ENCODE assay signal across 28 cellular contexts in the genomic region with DNA sequence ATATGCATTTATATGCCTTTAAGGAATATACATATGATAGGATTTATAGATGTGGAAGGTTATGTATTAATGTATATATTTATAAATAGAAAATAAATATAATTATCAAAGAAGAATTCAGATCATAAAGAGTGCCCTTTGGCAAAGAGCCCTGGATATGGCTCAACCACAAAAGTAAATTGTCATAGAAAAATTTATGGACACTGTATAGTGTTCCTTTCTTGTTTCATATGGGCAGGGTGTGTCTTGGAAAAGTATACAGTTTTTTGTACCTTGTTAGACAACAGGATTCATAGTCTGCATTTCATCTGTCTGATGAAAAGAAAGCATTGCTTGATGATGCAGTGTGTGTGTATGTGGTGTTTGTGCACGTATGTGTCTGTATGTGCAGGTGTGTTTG. TPM values are rescaled to one million over a fixed set of nuclear protein-coding genes. Genes with fewer than 3 reads are reported as not detected.
A peak's percentile ranks its signal among the peaks of the same experiment; 100 is the strongest.
DNase-seq lines count a peak whose midpoint lies in the region; ATAC-seq, FAIRE-seq and TF ChIP-seq lines count a peak whose summit lies in the region.
"Had no signal": no experiment of that assay in that cellular context is flagged by ENCODE, and none has a peak within 500 bp of the region (broad histone marks: within the 10 kb centered on the region; RNA-seq: fewer than 3 reads in every experiment).

No MANE protein-coding gene starts in this region.

- FAIRE-seq in A549 (lab: Jason Lieb, UNC) (no peak), frontal cortex (lab: Jason Lieb, UNC) (no peak)
- FAIRE-seq: A204.1, D721Med, GM12892, GM19239 had no signal

- ATAC-seq in A549, result no peak
- ATAC-seq in left colon, result peak; percentile 90
- ATAC-seq: GM23338 had no signal

- no peaks in the 10 kb centered on the region for H3K36me3 ChIP-seq in colonic mucosa
- no peaks in the 10 kb centered on the region for H3K36me3 ChIP-seq in suprapubic skin
- H3K36me3 ChIP-seq in HAP-1 (replicated peaks), result no peaks in the 10 kb centered on the region
- H3K36me3 ChIP-seq: BE2C; BLaER1 treated with 17β-estradiol and CSF1 and Interleukin-3, amounts not matched to agents 10 nM and 100 nM had no signal

- H3K9ac ChIP-seq in colonic mucosa (ENCODE audit: low read depth in 2 of 2, low read length in 2 of 2), result no peak overlapping the region
- H3K9ac ChIP-seq: BLaER1 treated with 17β-estradiol and CSF1 and Interleukin-3, amounts not matched to agents 10 nM and 100 nM had no signal

- TF ChIP-seq POLR2A in A549 (IDR thresholded peaks at IDR 0.05; ENCODE audit: low read length), result no peak
- no peak for TF ChIP-seq POLR2A in suprapubic skin (IDR thresholded peaks at IDR 0.05)

- H3K9me3 ChIP-seq in A549, result peaks cover 35% of the 10 kb centered on the region; the same call in 2 of the 3 replicates
- H3K9me3 ChIP-seq in colonic mucosa, result no peaks in the 10 kb centered on the region
- H3K9me3 ChIP-seq in suprapubic skin, result no peaks in the 10 kb centered on the region
- H3K9me3 ChIP-seq in HAP-1, result no peaks in the 10 kb centered on the region
- H3K9me3 ChIP-seq: BE2C; BLaER1 treated with 17β-estradiol and CSF1 and Interleukin-3, amounts not matched to agents 10 nM and 100 nM had no signal

- H3K36me3 Mint-ChIP-seq in T-helper 2 cell treated with Interferon-gamma antibody and Interleukin-4, amounts not matched to agents 5 μg/mL and 100 μg/mL, for 36 hours (ENCODE audit: low read depth), result no peaks in the 10 kb centered on the region
- H3K36me3 Mint-ChIP-seq: CD14-positive monocyte; CD8-positive, alpha-beta memory T cell had no signal

- CTCF ChIA-PET in A549 (lab: Yijun Ruan, JAX), result no interaction called here

- no peak for TF ChIP-seq RAD21 in A549 (conservative IDR thresholded peaks at IDR 0.05 in 1 of 2, IDR thresholded peaks at IDR 0.05 in 1 of 2)

- H3K4me2 ChIP-seq in A549, result no peak overlapping the region
- H3K4me2 ChIP-seq: BLaER1 treated with 17β-estradiol and CSF1 and Interleukin-3, amounts not matched to agents 10 nM and 100 nM; GM23338 had no signal

- H3K4me1 Mint-ChIP-seq in T-helper 2 cell treated with Interferon-gamma antibody and Interleukin-4, amounts not matched to agents 5 μg/mL and 100 μg/mL, for 36 hours (ENCODE audit: low read depth), result no peaks in the 10 kb centered on the region
- H3K4me1 Mint-ChIP-seq: CD8-positive, alpha-beta memory T cell had no signal

- H3K4me3 Mint-ChIP-seq in T-helper 2 cell treated with Interferon-gamma antibody and Interleukin-4, amounts not matched to agents 5 μg/mL and 100 μg/mL, for 36 hours, result no peak overlapping the region
- H3K4me3 Mint-ChIP-seq: CD14-positive monocyte; CD4-positive, alpha-beta T cell; CD8-positive, alpha-beta memory T cell; GM23338; H9; HFFc6 had no signal

- no peak for TF ChIP-seq EP300 in A549 (IDR thresholded peaks at IDR 0.05)
- no peak for TF ChIP-seq EP300 in suprapubic skin (IDR thresholded peaks at IDR 0.05)

- in situ Hi-C loops in HAP-1 (cut with MboI; ENCODE audit: low sequenced_read_pairs), result no loop called here

- H3K27ac ChIP-seq in A549 (peak overlapping the region; percentile 32 to 38; a peak in 4 of 6 replicates), colonic mucosa (no peak overlapping the region), suprapubic skin (no peak overlapping the region)
- H3K27ac ChIP-seq: 22Rv1; BLaER1 treated with 17β-estradiol and CSF1 and Interleukin-3, amounts not matched to agents 10 nM and 100 nM had no signal

- TF ChIP-seq CTCF in A549 (IDR thresholded peaks at IDR 0.05) (no peak), colonic mucosa (IDR thresholded peaks at IDR 0.05) (no peak), suprapubic skin (IDR thresholded peaks at IDR 0.05) (no peak)

- H3K9me3 Mint-ChIP-seq in T-helper 2 cell treated with Interferon-gamma antibody and Interleukin-4, amounts not matched to agents 5 μg/mL and 100 μg/mL, for 36 hours, result no peaks in the 10 kb centered on the region
- H3K9me3 Mint-ChIP-seq: CD4-positive, alpha-beta T cell; CD8-positive, alpha-beta memory T cell; GM23338; H9 had no signal

- H3K27me3 Mint-ChIP-seq in T-helper 2 cell treated with Interferon-gamma antibody and Interleukin-4, amounts not matched to agents 5 μg/mL and 100 μg/mL, for 36 hours (ENCODE audit: low read depth), result peaks cover 20% of the 10 kb centered on the region

- intact Hi-C loops in colonic mucosa (cut with DNase I), result no loop called here
- intact Hi-C loops in left colon (cut with DNase I, micrococcal nuclease), result no loop called here

- DNase-seq in A549 (ENCODE audit: low read depth in 1 of 2, low spot score in 1 of 2) (no peak), LoVo (ENCODE audit: low spot score) (peak; percentile 67), colonic mucosa (peak; percentile 53), left colon (no peak), suprapubic skin (ENCODE audit: low spot score in 2 of 2) (no peak), frontal cortex (ENCODE audit: low spot score in 2 of 2) (no peak), HAP-1 (ENCODE audit: low spot score in 2 of 2) (no peak)
- DNase-seq in T-helper 2 cell treated with Interferon-gamma antibody and Interleukin-4, amounts not matched to agents 5 μg/mL and 100 μg/mL, for 36 hours (ENCODE audit: low spot score), result no peak
- DNase-seq: ACHN; AML-193; BE2C; CD4-positive, alpha-beta T cell; CD8-positive, alpha-beta memory T cell; DMS 273 treated with DMSO at 0.1 percent for 48 hours; DMS79; EL; GF-D8; H9; HFFc6 had no signal

- peaks cover 19% of the 10 kb centered on the region for H3K4me1 ChIP-seq in A549
- H3K4me1 ChIP-seq in colonic mucosa, result no peaks in the 10 kb centered on the region
- H3K4me1 ChIP-seq in suprapubic skin, result no peaks in the 10 kb centered on the region
- no peaks in the 10 kb centered on the region for H3K4me1 ChIP-seq in HAP-1
- H3K4me1 ChIP-seq: BE2C had no signal

- POLR2A ChIA-PET in A549 (lab: Yijun Ruan, JAX), result no interaction called here

- 79% methylated on average over 1 of the region's 1 CpG for WGBS in A549 (ENCODE audit: missing lambda C conversion rate)
- 82% methylated on average over 1 of the region's 1 CpG for WGBS in suprapubic skin

- H3K27me3 ChIP-seq in colonic mucosa, result no peaks in the 10 kb centered on the region
- H3K27me3 ChIP-seq in suprapubic skin, result peaks cover 2% of the 10 kb centered on the region
- H3K27me3 ChIP-seq in HAP-1 (ENCODE audit: low read depth), result no peaks in the 10 kb centered on the region
- H3K27me3 ChIP-seq: BE2C; BLaER1 treated with 17β-estradiol and CSF1 and Interleukin-3, amounts not matched to agents 10 nM and 100 nM had no signal

- H3K27ac Mint-ChIP-seq in T-helper 2 cell treated with Interferon-gamma antibody and Interleukin-4, amounts not matched to agents 5 μg/mL and 100 μg/mL, for 36 hours, result no peak overlapping the region
- H3K27ac Mint-ChIP-seq: CD14-positive monocyte; CD4-positive, alpha-beta T cell; CD8-positive, alpha-beta memory T cell; GM23338; H9; HFFc6 had no signal

- H3K4me3 ChIP-seq in A549 (no peak overlapping the region), colonic mucosa (no peak overlapping the region), suprapubic skin (no peak overlapping the region), HAP-1 (no peak overlapping the region)
- H3K4me3 ChIP-seq: BLaER1 treated with 17β-estradiol and CSF1 and Interleukin-3, amounts not matched to agents 10 nM and 100 nM; GM23338 had no signal

RNA-seq across cellular contexts. Expression of a gene that starts 2.9 kb away (rescaled TPM):
- polyA plus RNA-seq in A549 (2011; rRNA removed) (8.9 and 10.0 TPM in 2 replicates), A549 (2017; fragmentation: RNase III; extraction: RNeasy Plus Mini Kit Qiagen cat#74134 plus additional on column Dnase treatment) (6.9 to 9.8 TPM (median 9.3 TPM) in 3 replicates)
- 0.93 and 1.1 TPM in 2 replicates for polyA plus RNA-seq in A549 (2012; cell fraction: cytosol; rRNA removed)
- 1.2 and 2.3 TPM in 2 replicates for polyA plus RNA-seq in A549 (2012; cell fraction: nucleus; rRNA removed)
- 3.8 and 5.9 TPM in 2 replicates for polyA minus RNA-seq in A549 (2011; rRNA and poly(A)+ RNA removed)
- total RNA-seq in colonic mucosa (1 to 10 TPM; 3.1 TPM), left colon (1 to 10 TPM; 5.6 to 6.8 TPM), suprapubic skin (1 to 10 TPM; 1.3 to 8.0 (median 2.2) TPM), frontal cortex (not detected)
- total RNA-seq: CD4-positive, alpha-beta T cell; CD8-positive, alpha-beta memory T cell; GM23338; H4; H9; HFFc6 had no signal
- polyA plus RNA-seq: CD14-positive monocyte; CD8-positive, alpha-beta memory T cell; GM23338 had no signal

RNA-seq across cellular contexts. Expression of a gene that starts 8.1 kb away (rescaled TPM):
- polyA plus RNA-seq in A549 (2011; rRNA removed), result 3.5 and 5.5 TPM in 2 replicates
- 0.63 and 0.67 TPM in 2 replicates for polyA plus RNA-seq in A549 (2012; cell fraction: cytosol; rRNA removed)
- 1.3 and 2.8 TPM in 2 replicates for polyA plus RNA-seq in A549 (2012; cell fraction: nucleus; rRNA removed)
- 2.0 to 2.9 TPM (median 2.5 TPM) in 3 replicates for polyA plus RNA-seq in A549 (2017; fragmentation: RNase III; extraction: RNeasy Plus Mini Kit Qiagen cat#74134 plus additional on column Dnase treatment)
- polyA minus RNA-seq in A549 (2011; rRNA and poly(A)+ RNA removed), result 4.1 and 4.9 TPM in 2 replicates
- total RNA-seq in colonic mucosa, result 1 to 10 TPM; 4.4 to 5.5 TPM
- total RNA-seq in left colon, result 10 to 100 TPM in 1 of 2 donors, 1 to 10 TPM in 1; 6.4 to 10.2 TPM
- 10 to 100 TPM in 3 of 4 donors, 1 to 10 TPM in 1; 7.4 to 26.3 (median 19.5) TPM for total RNA-seq in suprapubic skin
- not detected for total RNA-seq in frontal cortex
- total RNA-seq: CD4-positive, alpha-beta T cell; CD8-positive, alpha-beta memory T cell; GM23338; H9; HFFc6 had no signal
- polyA plus RNA-seq: CD14-positive monocyte; CD8-positive, alpha-beta memory T cell; GM23338 had no signal

RNA-seq across cellular contexts. Expression of a gene that starts 12.9 kb away (rescaled TPM):
- polyA plus RNA-seq in A549 (2011; rRNA removed), result 10.6 and 11.0 TPM in 2 replicates
- 2.7 and 2.8 TPM in 2 replicates for polyA plus RNA-seq in A549 (2012; cell fraction: cytosol; rRNA removed)
- polyA plus RNA-seq in A549 (2012; cell fraction: nucleus; rRNA removed), result 3.6 and 5.4 TPM in 2 replicates
- polyA plus RNA-seq in A549 (2017; fragmentation: RNase III; extraction: RNeasy Plus Mini Kit Qiagen cat#74134 plus additional on column Dnase treatment), result 10.3 to 13.1 TPM (median 11.8 TPM) in 3 replicates
- 4.4 and 5.9 TPM in 2 replicates for polyA minus RNA-seq in A549 (2011; rRNA and poly(A)+ RNA removed)
- total RNA-seq in colonic mucosa, result 1 to 10 TPM; 2.0 to 2.3 TPM
- total RNA-seq in left colon, result 1 to 10 TPM; 4.1 to 5.2 TPM
- not detected for total RNA-seq in suprapubic skin
- total RNA-seq in frontal cortex, result not detected
- total RNA-seq: CD4-positive, alpha-beta T cell; CD8-positive, alpha-beta memory T cell; GM23338; H9; HFFc6 had no signal
- polyA plus RNA-seq: CD14-positive monocyte; CD8-positive, alpha-beta memory T cell; GM23338 had no signal

RNA-seq across cellular contexts. Expression of a gene that starts 28.1 kb away (rescaled TPM):
- 0.05 TPM in 1 of 2 replicates, not detected in the other for polyA plus RNA-seq in A549 (2011; rRNA removed)
- polyA plus RNA-seq in A549 (2012; cell fraction: cytosol; rRNA removed), result 0.03 and 0.04 TPM in 2 replicates
- polyA plus RNA-seq in A549 (2012; cell fraction: nucleus; rRNA removed), result 0.02 TPM in 1 of 2 replicates, not detected in the other
- polyA plus RNA-seq in A549 (2017; fragmentation: RNase III; extraction: RNeasy Plus Mini Kit Qiagen cat#74134 plus additional on column Dnase treatment), result 0.12 TPM in 1 of 3 replicates, not detected in the others
- polyA minus RNA-seq in A549 (2011; rRNA and poly(A)+ RNA removed), result 1.1 and 1.2 TPM in 2 replicates
- 1 to 10 TPM; 1.1 to 2.4 TPM for total RNA-seq in colonic mucosa
- total RNA-seq in left colon, result 1 to 10 TPM; 2.1 to 3.7 TPM
- 1 to 10 TPM in 2 of 4 donors, under 1 TPM in 2; 0.56 to 3.2 (median 1.2) TPM for total RNA-seq in suprapubic skin
- not detected for total RNA-seq in frontal cortex
- total RNA-seq: CD4-positive, alpha-beta T cell; CD8-positive, alpha-beta memory T cell; GM23338; H4; H9; HFFc6 had no signal
- polyA plus RNA-seq: CD14-positive monocyte; CD8-positive, alpha-beta memory T cell; GM23338 had no signal

RNA-seq across cellular contexts. Expression of a gene that starts 33.9 kb away (rescaled TPM):
- polyA plus RNA-seq in A549 (2011; rRNA removed) (0.09 and 0.13 TPM in 2 replicates), A549 (2017; fragmentation: RNase III; extraction: RNeasy Plus Mini Kit Qiagen cat#74134 plus additional on column Dnase treatment) (0.05 to 0.14 TPM (median 0.12 TPM) in 3 replicates)
- 0.10 and 0.20 TPM in 2 replicates for polyA plus RNA-seq in A549 (2012; cell fraction: cytosol; rRNA removed)
- 0.30 and 0.43 TPM in 2 replicates for polyA plus RNA-seq in A549 (2012; cell fraction: nucleus; rRNA removed)
- 1.4 and 1.6 TPM in 2 replicates for polyA minus RNA-seq in A549 (2011; rRNA and poly(A)+ RNA removed)
- total RNA-seq in colonic mucosa (1 to 10 TPM in 1 of 2 donors, under 1 TPM in 1; 0.93 to 1.8 TPM), left colon (1 to 10 TPM; 2.2 to 4.0 TPM), suprapubic skin (1 to 10 TPM in 3 of 4 donors, not detected in 1; 1.8 to 2.6 (median 2.3) TPM), frontal cortex (not detected)
- total RNA-seq: CD4-positive, alpha-beta T cell; CD8-positive, alpha-beta memory T cell; GM23338; H9; HFFc6 had no signal
- polyA plus RNA-seq: CD14-positive monocyte; CD8-positive, alpha-beta memory T cell; GM23338 had no signal

Comparison
In these comparisons a context has a peak if more than half of its experiments do, and no peak if none do; other contexts are left out.
1. DNase-seq: peak in LoVo (single experiment) and colonic mucosa (single experiment); none in A549 (0 of 2), left colon (0 of 2), suprapubic skin (0 of 2), frontal cortex (0 of 2), HAP-1 (0 of 2) and T-helper 2 cell treated with Interferon-gamma antibody and Interleukin-4, amounts not matched to agents 5 μg/mL and 100 μg/mL, for 36 hours (single experiment).
2. H3K27ac ChIP-seq: peak in A549 (2 of 2); none in colonic mucosa (single experiment) and suprapubic skin (single experiment).